In the genomic region with DNA sequence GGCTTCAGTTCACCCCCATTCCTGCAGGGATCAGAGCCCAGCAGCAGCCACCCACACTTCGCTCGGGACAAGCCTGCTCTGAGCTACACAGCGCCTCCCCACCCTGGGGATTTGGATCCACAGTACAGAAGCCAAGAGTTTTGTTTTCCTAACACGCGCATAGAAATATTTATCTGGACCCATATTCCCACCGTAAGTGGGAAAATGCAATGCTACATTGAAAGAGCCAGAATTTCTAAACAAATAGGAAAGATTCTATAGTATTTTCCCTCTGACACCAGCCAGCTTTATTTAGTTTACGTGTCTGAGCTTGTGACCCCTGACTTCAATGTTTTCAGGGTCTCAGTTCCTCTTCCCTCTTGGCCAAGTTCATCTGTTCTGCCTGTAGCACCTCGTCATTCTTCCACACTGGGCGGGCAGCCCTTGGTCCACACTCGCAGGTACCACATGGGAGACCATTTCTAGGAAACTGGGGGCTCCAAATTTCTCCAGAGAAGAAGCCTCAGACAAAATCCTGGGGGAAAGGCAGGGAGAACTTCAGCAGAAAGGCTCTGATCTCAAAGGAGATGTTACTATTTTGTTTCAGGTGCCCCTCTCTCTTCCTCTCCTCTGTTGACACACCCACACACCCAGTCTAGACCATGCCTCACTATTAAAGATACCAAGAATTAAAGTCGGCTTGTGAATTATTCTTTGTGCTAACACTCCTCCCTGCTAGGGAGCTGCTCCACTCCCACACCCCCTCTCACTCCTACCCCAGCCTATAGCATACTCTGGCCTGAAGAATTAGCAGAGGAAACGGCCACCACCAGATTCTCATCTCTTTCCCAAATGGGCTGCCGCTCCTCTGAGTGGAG, we compare ENCODE assay signal across 14 cellular contexts.
DNase-seq lines count a peak whose midpoint lies in the region; ATAC-seq lines count a peak whose summit lies in the region.
"Had no signal": no experiment of that assay in that cellular context is flagged by ENCODE, and none has a peak within 500 bp of the region (broad histone marks: within the 10 kb centered on the region; RNA-seq: fewer than 3 reads in every experiment).

No MANE protein-coding gene starts in this region.

- CTCF ChIA-PET in T-cell (lab: Charles Lee), result no interaction called here

- peak; percentile 26 for DNase-seq in GM03348 (ENCODE audit: low spot score)
- DNase-seq in left kidney (ENCODE audit: low read depth, low spot score), result peak; percentile 5
- no peak for DNase-seq in T-cell
- no peak for DNase-seq in NCI-H226
- DNase-seq in NCI-H526 treated with DMSO at 0.1 percent for 48 hours (lab: John Stamatoyannopoulos, UW), result no peak
- DNase-seq: activated CD4-positive, alpha-beta memory T cell treated with anti-CD3 and anti-CD28 coated beads for 36 hours; mucosa of descending colon; NCI-H524 treated with DMSO at 0.1 percent for 48 hours; stimulated activated naive CD8-positive, alpha-beta T cell treated with anti-CD3 and anti-CD28 coated beads, Interleukin-15, Interleukin-2, amounts not matched to agents 100 U/mL and 50 U/mL, for 24 hours; T-helper 9 cell had no signal

- H3K4me3 Mint-ChIP-seq in T-cell, result no peak overlapping the region
- H3K4me3 Mint-ChIP-seq: activated CD4-positive, alpha-beta memory T cell treated with anti-CD3 and anti-CD28 coated beads for 36 hours had no signal

- ATAC-seq in GM19452 (IDR thresholded peaks at IDR 0.05; ENCODE audit: unreplicated experiment) (peak; percentile 30), HG03108 (IDR thresholded peaks at IDR 0.05; ENCODE audit: unreplicated experiment) (peak; percentile 34), T-cell (replicated peaks in 1 of 4) (no peak), HG03520 (IDR thresholded peaks at IDR 0.05; ENCODE audit: unreplicated experiment) (no peak)
- ATAC-seq: stimulated activated naive CD8-positive, alpha-beta T cell treated with anti-CD3 and anti-CD28 coated beads, Interleukin-15, Interleukin-2, amounts not matched to agents 100 U/mL and 50 U/mL, for 24 hours had no signal

- H3K27ac Mint-ChIP-seq in T-cell, result no peak overlapping the region
- H3K27ac Mint-ChIP-seq: activated CD4-positive, alpha-beta memory T cell treated with anti-CD3 and anti-CD28 coated beads for 36 hours; activated T-helper 2 cell treated with anti-CD3 and anti-CD28 coated beads, Interferon-gamma antibody, Interleukin-2, Interleukin-4, amounts not matched to agents 10 μg/mL and 5 μg/mL and 100 μg/mL, durations not matched to agents 14 hours and 24 hours and 36 hours had no signal

- H3K4me1 Mint-ChIP-seq in T-cell, result peaks cover 7 to 15% (median 12%) of the 10 kb centered on the region in 3 donors

- peaks cover 0 to 6% (median 0%) of the 10 kb centered on the region in 3 donors for H3K9me3 Mint-ChIP-seq in T-cell

- no peaks in the 10 kb centered on the region for H3K36me3 Mint-ChIP-seq in T-cell
- H3K36me3 Mint-ChIP-seq: activated CD4-positive, alpha-beta memory T cell treated with anti-CD3 and anti-CD28 coated beads for 36 hours had no signal

- POLR2A ChIA-PET in T-cell (lab: Charles Lee), result no interaction called here

- peaks cover 0 to 2% of the 10 kb centered on the region in 2 donors for H3K27me3 Mint-ChIP-seq in T-cell

Comparison
In these comparisons a context has a peak if more than half of its experiments do, and no peak if none do; other contexts are left out.
1. DNase-seq: peak in GM03348 (single experiment) and left kidney (single experiment); none in T-cell (0 of 34), NCI-H226 (single experiment) and NCI-H526 treated with DMSO at 0.1 percent for 48 hours (single experiment).
2. ATAC-seq: peak in GM19452 (single experiment) and HG03108 (single experiment); none in T-cell (0 of 4) and HG03520 (single experiment).